9 cellular contexts compared by ENCODE assay signal in the genomic region with DNA sequence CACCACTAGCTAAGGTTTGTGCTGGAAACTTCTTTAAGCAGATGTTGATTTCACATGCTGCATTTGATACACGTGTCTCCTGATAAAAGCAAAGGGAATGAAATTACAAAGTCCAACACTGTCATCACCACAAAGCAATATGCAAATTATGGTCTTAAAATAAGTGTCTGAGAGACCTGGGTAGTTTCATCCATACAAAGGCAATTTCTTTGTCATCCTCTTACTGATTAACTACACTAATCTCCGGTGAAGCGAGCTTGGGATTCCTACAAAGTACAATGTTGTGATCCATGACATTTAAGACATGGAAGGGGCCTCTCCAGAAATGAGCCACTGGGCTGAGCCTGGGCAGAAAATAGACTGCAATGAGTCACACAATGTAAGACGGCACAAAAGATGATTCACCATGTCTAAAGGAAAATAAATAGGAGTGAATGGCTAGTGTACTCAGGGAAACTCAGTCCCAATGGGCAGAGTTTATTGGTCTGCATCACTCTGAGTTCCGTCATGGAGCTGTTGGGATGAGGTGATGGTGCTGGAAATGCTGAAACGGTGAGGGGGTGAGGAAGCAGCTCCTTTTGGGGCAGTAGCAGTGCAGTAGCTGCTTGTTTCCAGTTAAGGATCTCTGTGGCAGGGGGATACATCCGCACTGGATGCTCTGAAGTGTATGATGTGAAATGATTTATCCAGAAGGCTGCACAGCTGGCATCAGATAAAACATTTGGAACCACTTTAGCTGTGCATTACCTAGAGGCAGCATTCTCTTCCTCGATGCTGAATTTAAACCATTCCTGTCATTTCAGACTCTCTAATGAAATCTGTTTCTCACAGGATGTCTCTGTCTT.
DNase-seq lines count a peak whose midpoint lies in the region; ATAC-seq and TF ChIP-seq lines count a peak whose summit lies in the region.
"Had no signal": no experiment of that assay in that cellular context is flagged by ENCODE, and none has a peak within 500 bp of the region (broad histone marks: within the 10 kb centered on the region; RNA-seq: fewer than 3 reads in every experiment).

No MANE protein-coding gene starts in this region.

- no peak for TF ChIP-seq POLR2A in sigmoid colon (IDR thresholded peaks at IDR 0.05)

- peak overlapping the region; percentile 44 for H3K9ac ChIP-seq in neural cell (ENCODE audit: low read length)

- intact Hi-C loops in sigmoid colon (cut with DNase I), result no loop called here

- H3K4me3 Mint-ChIP-seq in chondrocyte (ENCODE audit: unreplicated experiment), result peak overlapping the region; percentile 53

- H3K4me1 ChIP-seq in HAP-1 (no peaks in the 10 kb centered on the region; the same call in 1 of the 2 replicates), sigmoid colon (peaks cover 0 to 23% (median 18%) of the 10 kb centered on the region in 4 donors)

- no peaks in the 10 kb centered on the region for H4K20me1 ChIP-seq in neural cell (ENCODE audit: insufficient read depth)

- peak overlapping the region; percentile 36 for H2AFZ ChIP-seq in neural cell (ENCODE audit: low read depth, low read length)

- H3K9me3 Mint-ChIP-seq in chondrocyte (ENCODE audit: low read depth), result peaks cover 5% of the 10 kb centered on the region

- no peaks in the 10 kb centered on the region for H3K27me3 ChIP-seq in HAP-1 (ENCODE audit: low read depth)
- no peaks in the 10 kb centered on the region for H3K27me3 ChIP-seq in neural cell (ENCODE audit: insufficient read depth, low read depth, low read length)
- no peaks in the 10 kb centered on the region for H3K27me3 ChIP-seq in sigmoid colon

- H3K27me3 Mint-ChIP-seq in chondrocyte (ENCODE audit: low read depth), result no peaks in the 10 kb centered on the region

- DNase-seq in HAP-1 (ENCODE audit: low spot score in 2 of 2) (peak; percentile 6 to 14), M059J (ENCODE audit: low read depth) (peak; percentile 99), chondrocyte (ENCODE audit: low spot score) (no peak), sigmoid colon (no peak), mesenteric fat pad (ENCODE audit: low spot score) (no peak), NAMALWA (ENCODE audit: low spot score) (no peak)

- TF ChIP-seq EP300 in neural cell (conservative IDR thresholded peaks at IDR 0.05; ENCODE audit: poor library complexity, severe bottlenecking), result no peak
- no peak for TF ChIP-seq EP300 in sigmoid colon (IDR thresholded peaks at IDR 0.05)

- no peaks in the 10 kb centered on the region for H3K79me2 ChIP-seq in neural cell (replicated peaks; ENCODE audit: insufficient read depth, low read length)

- no peaks in the 10 kb centered on the region for H3K36me3 ChIP-seq in HAP-1 (replicated peaks)
- H3K36me3 ChIP-seq in neural cell (ENCODE audit: insufficient read depth, low read length), result no peaks in the 10 kb centered on the region
- H3K36me3 ChIP-seq in sigmoid colon, result no peaks in the 10 kb centered on the region

- 37 to 57% methylated on average over 8 of the region's 8 CpGs for WGBS in sigmoid colon, 2 donors

- H3K9me3 ChIP-seq in HAP-1, result no peaks in the 10 kb centered on the region
- H3K9me3 ChIP-seq in neural cell (ENCODE audit: low read length), result no peaks in the 10 kb centered on the region
- no peaks in the 10 kb centered on the region for H3K9me3 ChIP-seq in sigmoid colon

- no peak for TF ChIP-seq RAD21 in neural cell (conservative IDR thresholded peaks at IDR 0.05)

- H3K4me3 ChIP-seq in HAP-1, result no peak overlapping the region
- peak overlapping the region; percentile 46 for H3K4me3 ChIP-seq in neural cell (ENCODE audit: low read length)
- H3K4me3 ChIP-seq in sigmoid colon, result no peak overlapping the region

- H3K9me2 ChIP-seq in neural cell (ENCODE audit: insufficient read depth, low read length), result no peaks in the 10 kb centered on the region

- H3F3A ChIP-seq in neural cell (ENCODE audit: insufficient read depth, low read length, poor library complexity, severe bottlenecking), result no peaks in the 10 kb centered on the region

- H3K27ac ChIP-seq in neural cell (ENCODE audit: low read length) (peak overlapping the region; percentile 77), sigmoid colon (peak overlapping the region in 2 of 4 donors; percentile 42 to 55)
- H3K27ac ChIP-seq: VCaP had no signal

- H3K36me3 Mint-ChIP-seq in chondrocyte (ENCODE audit: low read depth), result no peaks in the 10 kb centered on the region

- H3K27ac Mint-ChIP-seq in chondrocyte (ENCODE audit: unreplicated experiment), result peak overlapping the region; percentile 93

- peak overlapping the region; percentile 34 for H3K4me2 ChIP-seq in neural cell (ENCODE audit: low read length)

- peaks cover 28% of the 10 kb centered on the region for H3K4me1 Mint-ChIP-seq in chondrocyte (ENCODE audit: low read depth)

- peak; percentile 78 for ATAC-seq in GM18502 (IDR thresholded peaks at IDR 0.05; ENCODE audit: poor library complexity, unreplicated experiment)

- in situ Hi-C loops in HAP-1 (cut with MboI; ENCODE audit: low sequenced_read_pairs), result no loop called here

- TF ChIP-seq CTCF in chondrocyte (IDR thresholded peaks at IDR 0.05), result no peak
- TF ChIP-seq CTCF in neural cell (IDR thresholded peaks at IDR 0.05; ENCODE audit: poor library complexity, severe bottlenecking), result no peak
- no peak for TF ChIP-seq CTCF in sigmoid colon (IDR thresholded peaks at IDR 0.05)

TF ChIP-seq in neural cell, 6 proteins besides CTCF, POLR2A, EP300 and RAD21:
- TF ChIP-seq, protein P1, sequence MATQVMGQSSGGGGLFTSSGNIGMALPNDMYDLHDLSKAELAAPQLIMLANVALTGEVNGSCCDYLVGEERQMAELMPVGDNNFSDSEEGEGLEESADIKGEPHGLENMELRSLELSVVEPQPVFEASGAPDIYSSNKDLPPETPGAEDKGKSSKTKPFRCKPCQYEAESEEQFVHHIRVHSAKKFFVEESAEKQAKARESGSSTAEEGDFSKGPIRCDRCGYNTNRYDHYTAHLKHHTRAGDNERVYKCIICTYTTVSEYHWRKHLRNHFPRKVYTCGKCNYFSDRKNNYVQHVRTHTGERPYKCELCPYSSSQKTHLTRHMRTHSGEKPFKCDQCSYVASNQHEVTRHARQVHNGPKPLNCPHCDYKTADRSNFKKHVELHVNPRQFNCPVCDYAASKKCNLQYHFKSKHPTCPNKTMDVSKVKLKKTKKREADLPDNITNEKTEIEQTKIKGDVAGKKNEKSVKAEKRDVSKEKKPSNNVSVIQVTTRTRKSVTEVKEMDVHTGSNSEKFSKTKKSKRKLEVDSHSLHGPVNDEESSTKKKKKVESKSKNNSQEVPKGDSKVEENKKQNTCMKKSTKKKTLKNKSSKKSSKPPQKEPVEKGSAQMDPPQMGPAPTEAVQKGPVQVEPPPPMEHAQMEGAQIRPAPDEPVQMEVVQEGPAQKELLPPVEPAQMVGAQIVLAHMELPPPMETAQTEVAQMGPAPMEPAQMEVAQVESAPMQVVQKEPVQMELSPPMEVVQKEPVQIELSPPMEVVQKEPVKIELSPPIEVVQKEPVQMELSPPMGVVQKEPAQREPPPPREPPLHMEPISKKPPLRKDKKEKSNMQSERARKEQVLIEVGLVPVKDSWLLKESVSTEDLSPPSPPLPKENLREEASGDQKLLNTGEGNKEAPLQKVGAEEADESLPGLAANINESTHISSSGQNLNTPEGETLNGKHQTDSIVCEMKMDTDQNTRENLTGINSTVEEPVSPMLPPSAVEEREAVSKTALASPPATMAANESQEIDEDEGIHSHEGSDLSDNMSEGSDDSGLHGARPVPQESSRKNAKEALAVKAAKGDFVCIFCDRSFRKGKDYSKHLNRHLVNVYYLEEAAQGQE (IDR thresholded peaks at IDR 0.05; ENCODE audit: borderline replicate concordance), result peak; percentile 18
- no peak for TF ChIP-seq EZH2 (IDR thresholded peaks at IDR 0.05; ENCODE audit: borderline replicate concordance, insufficient read depth, low read length, poor library complexity, severe bottlenecking)
- no peak for TF ChIP-seq MXI1 (conservative IDR thresholded peaks at IDR 0.05; ENCODE audit: poor library complexity, severe bottlenecking)

Comparison
In these comparisons a context has a peak if more than half of its experiments do, and no peak if none do; other contexts are left out.
1. DNase-seq: peak in HAP-1 (2 of 2) and M059J (single experiment); none in chondrocyte (single experiment), sigmoid colon (single experiment), mesenteric fat pad (single experiment) and NAMALWA (single experiment).